In genomic region chr12:2490746-2491145, GRCh38 we compare ENCODE assay signal across 15 cellular contexts.
A peak's percentile ranks its signal among the peaks of the same experiment; 100 is the strongest.
DNase-seq lines count a peak whose midpoint lies in the region; FAIRE-seq and TF ChIP-seq lines count a peak whose summit lies in the region.
"Had no signal": no experiment of that assay in that cellular context is flagged by ENCODE, and none has a peak within 500 bp of the region (broad histone marks: within the 10 kb centered on the region; RNA-seq: fewer than 3 reads in every experiment).

No MANE protein-coding gene starts in this region.

- peak; percentile 12 for DNase-seq in DMS153 treated with DMSO at 0.1 percent for 48 hours (lab: John Stamatoyannopoulos, UW; ENCODE audit: unreplicated experiment)
- no peak for DNase-seq in DMS153 (lab: John Stamatoyannopoulos, UW)
- DNase-seq in NCI-H1105 treated with DMSO at 0.1 percent for 48 hours (lab: John Stamatoyannopoulos, UW), result peak; percentile 70
- peak; percentile 34 for DNase-seq in dermis blood vessel endothelial cell
- peak; percentile 36 for DNase-seq in mucosa of gallbladder (ENCODE audit: low spot score)
- DNase-seq in UCSD-AML1 (lab: John Stamatoyannopoulos, UW; ENCODE audit: unreplicated experiment), result no peak
- DNase-seq in pons (ENCODE audit: low spot score), result no peak
- no peak for DNase-seq in GM12892 (ENCODE audit: insufficient read length)
- DNase-seq: 8988T, H9, KG1, NCI-H2081, NCI-H524 treated with DMSO at 0.1 percent for 48 hours, SK-N-SH had no signal

- TF ChIP-seq POLR2A in GM12892 (IDR thresholded peaks at IDR 0.05; ENCODE audit: low read depth, low read length), result no peak

- FAIRE-seq in GM12892 (lab: Jason Lieb, UNC), result no peak
- FAIRE-seq: GM18507 had no signal

Comparison
In these comparisons a context has a peak if more than half of its experiments do, and no peak if none do; other contexts are left out.
1. DNase-seq: peak in DMS153 treated with DMSO at 0.1 percent for 48 hours (single experiment), NCI-H1105 treated with DMSO at 0.1 percent for 48 hours (single experiment), dermis blood vessel endothelial cell (single experiment) and mucosa of gallbladder (single experiment); none in DMS153 (single experiment), UCSD-AML1 (single experiment), pons (single experiment) and GM12892 (single experiment).